ENCODE assay signal across 1 cellular context in the genomic region with DNA sequence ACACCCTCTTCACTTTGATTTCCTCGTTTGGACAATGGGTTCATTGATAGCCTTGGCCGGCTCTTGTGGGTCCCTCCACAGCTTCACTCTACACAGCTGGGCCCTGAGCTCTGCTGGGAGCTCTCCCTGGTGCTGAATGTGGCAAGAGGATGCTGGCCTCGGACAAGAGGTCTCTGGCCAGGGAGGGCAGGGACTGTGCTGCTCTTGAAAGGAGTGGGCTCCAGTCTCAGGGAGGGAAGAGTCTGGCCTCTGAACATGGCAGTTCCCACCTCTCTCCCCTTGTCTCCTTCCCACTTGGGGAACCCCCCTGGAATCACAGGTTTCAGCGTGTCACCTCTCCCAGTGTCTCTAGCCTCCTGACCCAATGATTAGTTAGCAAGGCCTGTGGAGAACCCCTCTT.
TF ChIP-seq lines count a peak whose summit lies in the region.

No MANE protein-coding gene starts in this region.

TF ChIP-seq in HepG2, 621 proteins besides CTCF, POLR2A, EP300 and RAD21 (continues in another document):
- TF ChIP-seq DPF2 (CRISPR knock-in tag; IDR thresholded peaks at IDR 0.05; ENCODE audit: borderline replicate concordance, low read depth) (no peak), RBM22 (optimal IDR thresholded peaks at IDR 0.05; ENCODE audit: low read length) (no peak), ZNF530 (CRISPR knock-in tag; IDR thresholded peaks at IDR 0.05; ENCODE audit: low read depth) (0 out of 2 replicates have a peak, but pooled peaks have one; percentile 37), NFKBIZ (CRISPR knock-in tag; IDR thresholded peaks at IDR 0.05) (peak; percentile 77; the same call in 1 of the 2 replicates), ZNF501 (CRISPR knock-in tag; IDR thresholded peaks at IDR 0.05) (no peak), ZBTB7B (CRISPR knock-in tag; IDR thresholded peaks at IDR 0.05) (peak; percentile 72), NCOA2 (CRISPR knock-in tag; IDR thresholded peaks at IDR 0.05) (peak; percentile 61), MEF2D (CRISPR knock-in tag; IDR thresholded peaks at IDR 0.05) (peak; percentile 44; the same call in 1 of the 2 replicates), SIN3A (IDR thresholded peaks at IDR 0.05; ENCODE audit: borderline replicate concordance, low read depth, low read length) (peak; percentile 94), SKI (IDR thresholded peaks at IDR 0.05; ENCODE audit: partially characterized antibody) (no peak), ZNF326 (CRISPR knock-in tag; IDR thresholded peaks at IDR 0.05; ENCODE audit: borderline replicate concordance) (no peak), FOXO1 (CRISPR knock-in tag; IDR thresholded peaks at IDR 0.05) (peak; percentile 65), KAT8 (CRISPR knock-in tag; IDR thresholded peaks at IDR 0.05) (peak; percentile 74), SRSF4 (IDR thresholded peaks at IDR 0.05; ENCODE audit: low read depth, low read length, poor library complexity, severe bottlenecking) (no peak), ZNF160 (CRISPR knock-in tag; IDR thresholded peaks at IDR 0.05) (0 out of 2 replicates have a peak, but pooled peaks have one; percentile 70), SOX13 (IDR thresholded peaks at IDR 0.05) (no peak), SOX13 (CRISPR knock-in tag; conservative IDR thresholded peaks at IDR 0.05 in 1 of 2, IDR thresholded peaks at IDR 0.05 in 1 of 2) (peak in 1 of 2 experiments; percentile 72; a peak in 2 of 4 replicates), KLF6 (CRISPR knock-in tag; IDR thresholded peaks at IDR 0.05) (peak; percentile 99), ZNF543 (CRISPR knock-in tag; IDR thresholded peaks at IDR 0.05) (peak; percentile 67; the same call in 1 of the 2 replicates), ZC3H4 (CRISPR knock-in tag; IDR thresholded peaks at IDR 0.05; ENCODE audit: borderline replicate concordance) (no peak; the same call in 1 of the 2 replicates), ZNF761 (CRISPR knock-in tag; conservative IDR thresholded peaks at IDR 0.05) (no peak), ZNF430 (CRISPR knock-in tag; IDR thresholded peaks at IDR 0.05) (0 out of 2 replicates have a peak, but pooled peaks have one; percentile 68), FOXA1 (IDR thresholded peaks at IDR 0.05) (no peak), FOXA1 (CRISPR knock-in tag; IDR thresholded peaks at IDR 0.05) (no peak), CBX1 (IDR thresholded peaks at IDR 0.05; ENCODE audit: low read depth) (no peak), ZNF737 (CRISPR knock-in tag; IDR thresholded peaks at IDR 0.05; ENCODE audit: borderline replicate concordance) (peak; percentile 51; the same call in 1 of the 2 replicates), FOXM1 (CRISPR knock-in tag; IDR thresholded peaks at IDR 0.05) (no peak), SOX5 (CRISPR knock-in tag; IDR thresholded peaks at IDR 0.05; ENCODE audit: borderline replicate concordance) (peak; percentile 64; the same call in 1 of the 2 replicates), ZFAT (CRISPR knock-in tag; conservative IDR thresholded peaks at IDR 0.05) (0 out of 2 replicates have a peak, but pooled peaks have one; percentile 51), ZBTB1 (CRISPR knock-in tag; IDR thresholded peaks at IDR 0.05; ENCODE audit: borderline replicate concordance) (peak; percentile 62; the same call in 1 of the 2 replicates), JARID2 (CRISPR knock-in tag; IDR thresholded peaks at IDR 0.05; ENCODE audit: insufficient replicate concordance) (peak; percentile 85)
- TF ChIP-seq, protein P1, sequence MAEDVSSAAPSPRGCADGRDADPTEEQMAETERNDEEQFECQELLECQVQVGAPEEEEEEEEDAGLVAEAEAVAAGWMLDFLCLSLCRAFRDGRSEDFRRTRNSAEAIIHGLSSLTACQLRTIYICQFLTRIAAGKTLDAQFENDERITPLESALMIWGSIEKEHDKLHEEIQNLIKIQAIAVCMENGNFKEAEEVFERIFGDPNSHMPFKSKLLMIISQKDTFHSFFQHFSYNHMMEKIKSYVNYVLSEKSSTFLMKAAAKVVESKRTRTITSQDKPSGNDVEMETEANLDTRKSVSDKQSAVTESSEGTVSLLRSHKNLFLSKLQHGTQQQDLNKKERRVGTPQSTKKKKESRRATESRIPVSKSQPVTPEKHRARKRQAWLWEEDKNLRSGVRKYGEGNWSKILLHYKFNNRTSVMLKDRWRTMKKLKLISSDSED (CRISPR knock-in tag; IDR thresholded peaks at IDR 0.05): no peak
- TF ChIP-seq, protein P2, sequence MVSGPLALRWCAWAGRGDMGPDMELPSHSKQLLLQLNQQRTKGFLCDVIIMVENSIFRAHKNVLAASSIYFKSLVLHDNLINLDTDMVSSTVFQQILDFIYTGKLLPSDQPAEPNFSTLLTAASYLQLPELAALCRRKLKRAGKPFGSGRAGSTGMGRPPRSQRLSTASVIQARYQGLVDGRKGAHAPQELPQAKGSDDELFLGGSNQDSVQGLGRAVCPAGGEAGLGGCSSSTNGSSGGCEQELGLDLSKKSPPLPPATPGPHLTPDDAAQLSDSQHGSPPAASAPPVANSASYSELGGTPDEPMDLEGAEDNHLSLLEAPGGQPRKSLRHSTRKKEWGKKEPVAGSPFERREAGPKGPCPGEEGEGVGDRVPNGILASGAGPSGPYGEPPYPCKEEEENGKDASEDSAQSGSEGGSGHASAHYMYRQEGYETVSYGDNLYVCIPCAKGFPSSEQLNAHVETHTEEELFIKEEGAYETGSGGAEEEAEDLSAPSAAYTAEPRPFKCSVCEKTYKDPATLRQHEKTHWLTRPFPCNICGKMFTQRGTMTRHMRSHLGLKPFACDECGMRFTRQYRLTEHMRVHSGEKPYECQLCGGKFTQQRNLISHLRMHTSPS (CRISPR knock-in tag; IDR thresholded peaks at IDR 0.05; ENCODE audit: low read depth): no peak
- TF ChIP-seq, protein P3, sequence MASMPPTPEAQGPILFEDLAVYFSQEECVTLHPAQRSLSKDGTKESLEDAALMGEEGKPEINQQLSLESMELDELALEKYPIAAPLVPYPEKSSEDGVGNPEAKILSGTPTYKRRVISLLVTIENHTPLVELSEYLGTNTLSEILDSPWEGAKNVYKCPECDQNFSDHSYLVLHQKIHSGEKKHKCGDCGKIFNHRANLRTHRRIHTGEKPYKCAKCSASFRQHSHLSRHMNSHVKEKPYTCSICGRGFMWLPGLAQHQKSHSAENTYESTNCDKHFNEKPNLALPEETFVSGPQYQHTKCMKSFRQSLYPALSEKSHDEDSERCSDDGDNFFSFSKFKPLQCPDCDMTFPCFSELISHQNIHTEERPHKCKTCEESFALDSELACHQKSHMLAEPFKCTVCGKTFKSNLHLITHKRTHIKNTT (CRISPR knock-in tag; IDR thresholded peaks at IDR 0.05): no peak
- TF ChIP-seq, protein P4, sequence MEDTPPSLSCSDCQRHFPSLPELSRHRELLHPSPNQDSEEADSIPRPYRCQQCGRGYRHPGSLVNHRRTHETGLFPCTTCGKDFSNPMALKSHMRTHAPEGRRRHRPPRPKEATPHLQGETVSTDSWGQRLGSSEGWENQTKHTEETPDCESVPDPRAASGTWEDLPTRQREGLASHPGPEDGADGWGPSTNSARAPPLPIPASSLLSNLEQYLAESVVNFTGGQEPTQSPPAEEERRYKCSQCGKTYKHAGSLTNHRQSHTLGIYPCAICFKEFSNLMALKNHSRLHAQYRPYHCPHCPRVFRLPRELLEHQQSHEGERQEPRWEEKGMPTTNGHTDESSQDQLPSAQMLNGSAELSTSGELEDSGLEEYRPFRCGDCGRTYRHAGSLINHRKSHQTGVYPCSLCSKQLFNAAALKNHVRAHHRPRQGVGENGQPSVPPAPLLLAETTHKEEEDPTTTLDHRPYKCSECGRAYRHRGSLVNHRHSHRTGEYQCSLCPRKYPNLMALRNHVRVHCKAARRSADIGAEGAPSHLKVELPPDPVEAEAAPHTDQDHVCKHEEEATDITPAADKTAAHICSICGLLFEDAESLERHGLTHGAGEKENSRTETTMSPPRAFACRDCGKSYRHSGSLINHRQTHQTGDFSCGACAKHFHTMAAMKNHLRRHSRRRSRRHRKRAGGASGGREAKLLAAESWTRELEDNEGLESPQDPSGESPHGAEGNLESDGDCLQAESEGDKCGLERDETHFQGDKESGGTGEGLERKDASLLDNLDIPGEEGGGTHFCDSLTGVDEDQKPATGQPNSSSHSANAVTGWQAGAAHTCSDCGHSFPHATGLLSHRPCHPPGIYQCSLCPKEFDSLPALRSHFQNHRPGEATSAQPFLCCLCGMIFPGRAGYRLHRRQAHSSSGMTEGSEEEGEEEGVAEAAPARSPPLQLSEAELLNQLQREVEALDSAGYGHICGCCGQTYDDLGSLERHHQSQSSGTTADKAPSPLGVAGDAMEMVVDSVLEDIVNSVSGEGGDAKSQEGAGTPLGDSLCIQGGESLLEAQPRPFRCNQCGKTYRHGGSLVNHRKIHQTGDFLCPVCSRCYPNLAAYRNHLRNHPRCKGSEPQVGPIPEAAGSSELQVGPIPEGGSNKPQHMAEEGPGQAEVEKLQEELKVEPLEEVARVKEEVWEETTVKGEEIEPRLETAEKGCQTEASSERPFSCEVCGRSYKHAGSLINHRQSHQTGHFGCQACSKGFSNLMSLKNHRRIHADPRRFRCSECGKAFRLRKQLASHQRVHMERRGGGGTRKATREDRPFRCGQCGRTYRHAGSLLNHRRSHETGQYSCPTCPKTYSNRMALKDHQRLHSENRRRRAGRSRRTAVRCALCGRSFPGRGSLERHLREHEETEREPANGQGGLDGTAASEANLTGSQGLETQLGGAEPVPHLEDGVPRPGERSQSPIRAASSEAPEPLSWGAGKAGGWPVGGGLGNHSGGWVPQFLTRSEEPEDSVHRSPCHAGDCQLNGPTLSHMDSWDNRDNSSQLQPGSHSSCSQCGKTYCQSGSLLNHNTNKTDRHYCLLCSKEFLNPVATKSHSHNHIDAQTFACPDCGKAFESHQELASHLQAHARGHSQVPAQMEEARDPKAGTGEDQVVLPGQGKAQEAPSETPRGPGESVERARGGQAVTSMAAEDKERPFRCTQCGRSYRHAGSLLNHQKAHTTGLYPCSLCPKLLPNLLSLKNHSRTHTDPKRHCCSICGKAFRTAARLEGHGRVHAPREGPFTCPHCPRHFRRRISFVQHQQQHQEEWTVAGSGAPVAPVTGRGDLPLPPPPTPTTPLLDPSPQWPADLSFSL (CRISPR knock-in tag; IDR thresholded peaks at IDR 0.05): peak; percentile 43; the same call in 1 of the 2 replicates
- TF ChIP-seq, protein P5, sequence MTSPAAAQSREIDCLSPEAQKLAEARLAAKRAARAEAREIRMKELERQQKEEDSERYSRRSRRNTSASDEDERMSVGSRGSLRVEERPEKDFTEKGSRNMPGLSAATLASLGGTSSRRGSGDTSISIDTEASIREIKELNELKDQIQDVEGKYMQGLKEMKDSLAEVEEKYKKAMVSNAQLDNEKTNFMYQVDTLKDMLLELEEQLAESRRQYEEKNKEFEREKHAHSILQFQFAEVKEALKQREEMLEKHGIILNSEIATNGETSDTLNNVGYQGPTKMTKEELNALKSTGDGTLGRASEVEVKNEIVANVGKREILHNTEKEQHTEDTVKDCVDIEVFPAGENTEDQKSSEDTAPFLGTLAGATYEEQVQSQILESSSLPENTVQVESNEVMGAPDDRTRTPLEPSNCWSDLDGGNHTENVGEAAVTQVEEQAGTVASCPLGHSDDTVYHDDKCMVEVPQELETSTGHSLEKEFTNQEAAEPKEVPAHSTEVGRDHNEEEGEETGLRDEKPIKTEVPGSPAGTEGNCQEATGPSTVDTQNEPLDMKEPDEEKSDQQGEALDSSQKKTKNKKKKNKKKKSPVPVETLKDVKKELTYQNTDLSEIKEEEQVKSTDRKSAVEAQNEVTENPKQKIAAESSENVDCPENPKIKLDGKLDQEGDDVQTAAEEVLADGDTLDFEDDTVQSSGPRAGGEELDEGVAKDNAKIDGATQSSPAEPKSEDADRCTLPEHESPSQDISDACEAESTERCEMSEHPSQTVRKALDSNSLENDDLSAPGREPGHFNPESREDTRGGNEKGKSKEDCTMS (CRISPR knock-in tag; conservative IDR thresholded peaks at IDR 0.05): peak; percentile 94
- TF ChIP-seq, protein P6, sequence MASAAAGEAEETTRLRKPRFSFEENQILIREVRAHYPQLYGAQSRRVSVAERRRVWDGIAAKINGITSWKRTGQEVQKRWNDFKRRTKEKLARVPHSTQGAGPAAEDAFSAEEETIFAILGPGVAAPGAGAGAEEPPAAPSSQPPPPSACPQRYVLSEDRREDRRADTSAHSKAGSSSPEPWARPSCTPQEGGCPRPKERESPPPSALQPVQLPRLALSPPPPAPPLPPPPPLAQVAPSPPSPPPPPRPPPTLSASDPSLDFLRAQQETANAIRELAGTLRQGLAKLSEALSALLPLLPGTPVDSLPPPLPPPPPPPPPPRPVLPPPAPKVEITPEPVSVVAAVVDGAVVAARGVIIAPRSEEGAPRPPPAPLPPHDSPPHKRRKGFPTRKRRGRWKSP (CRISPR knock-in tag; IDR thresholded peaks at IDR 0.05): peak; percentile 81
- TF ChIP-seq, protein P7, sequence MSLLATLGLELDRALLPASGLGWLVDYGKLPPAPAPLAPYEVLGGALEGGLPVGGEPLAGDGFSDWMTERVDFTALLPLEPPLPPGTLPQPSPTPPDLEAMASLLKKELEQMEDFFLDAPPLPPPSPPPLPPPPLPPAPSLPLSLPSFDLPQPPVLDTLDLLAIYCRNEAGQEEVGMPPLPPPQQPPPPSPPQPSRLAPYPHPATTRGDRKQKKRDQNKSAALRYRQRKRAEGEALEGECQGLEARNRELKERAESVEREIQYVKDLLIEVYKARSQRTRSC (CRISPR knock-in tag; IDR thresholded peaks at IDR 0.05; ENCODE audit: low read depth): peak; percentile 68; the same call in 1 of the 2 replicates
- TF ChIP-seq, protein P8, sequence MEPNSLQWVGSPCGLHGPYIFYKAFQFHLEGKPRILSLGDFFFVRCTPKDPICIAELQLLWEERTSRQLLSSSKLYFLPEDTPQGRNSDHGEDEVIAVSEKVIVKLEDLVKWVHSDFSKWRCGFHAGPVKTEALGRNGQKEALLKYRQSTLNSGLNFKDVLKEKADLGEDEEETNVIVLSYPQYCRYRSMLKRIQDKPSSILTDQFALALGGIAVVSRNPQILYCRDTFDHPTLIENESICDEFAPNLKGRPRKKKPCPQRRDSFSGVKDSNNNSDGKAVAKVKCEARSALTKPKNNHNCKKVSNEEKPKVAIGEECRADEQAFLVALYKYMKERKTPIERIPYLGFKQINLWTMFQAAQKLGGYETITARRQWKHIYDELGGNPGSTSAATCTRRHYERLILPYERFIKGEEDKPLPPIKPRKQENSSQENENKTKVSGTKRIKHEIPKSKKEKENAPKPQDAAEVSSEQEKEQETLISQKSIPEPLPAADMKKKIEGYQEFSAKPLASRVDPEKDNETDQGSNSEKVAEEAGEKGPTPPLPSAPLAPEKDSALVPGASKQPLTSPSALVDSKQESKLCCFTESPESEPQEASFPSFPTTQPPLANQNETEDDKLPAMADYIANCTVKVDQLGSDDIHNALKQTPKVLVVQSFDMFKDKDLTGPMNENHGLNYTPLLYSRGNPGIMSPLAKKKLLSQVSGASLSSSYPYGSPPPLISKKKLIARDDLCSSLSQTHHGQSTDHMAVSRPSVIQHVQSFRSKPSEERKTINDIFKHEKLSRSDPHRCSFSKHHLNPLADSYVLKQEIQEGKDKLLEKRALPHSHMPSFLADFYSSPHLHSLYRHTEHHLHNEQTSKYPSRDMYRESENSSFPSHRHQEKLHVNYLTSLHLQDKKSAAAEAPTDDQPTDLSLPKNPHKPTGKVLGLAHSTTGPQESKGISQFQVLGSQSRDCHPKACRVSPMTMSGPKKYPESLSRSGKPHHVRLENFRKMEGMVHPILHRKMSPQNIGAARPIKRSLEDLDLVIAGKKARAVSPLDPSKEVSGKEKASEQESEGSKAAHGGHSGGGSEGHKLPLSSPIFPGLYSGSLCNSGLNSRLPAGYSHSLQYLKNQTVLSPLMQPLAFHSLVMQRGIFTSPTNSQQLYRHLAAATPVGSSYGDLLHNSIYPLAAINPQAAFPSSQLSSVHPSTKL (CRISPR knock-in tag; IDR thresholded peaks at IDR 0.05): peak; percentile 74
- TF ChIP-seq, protein P9, sequence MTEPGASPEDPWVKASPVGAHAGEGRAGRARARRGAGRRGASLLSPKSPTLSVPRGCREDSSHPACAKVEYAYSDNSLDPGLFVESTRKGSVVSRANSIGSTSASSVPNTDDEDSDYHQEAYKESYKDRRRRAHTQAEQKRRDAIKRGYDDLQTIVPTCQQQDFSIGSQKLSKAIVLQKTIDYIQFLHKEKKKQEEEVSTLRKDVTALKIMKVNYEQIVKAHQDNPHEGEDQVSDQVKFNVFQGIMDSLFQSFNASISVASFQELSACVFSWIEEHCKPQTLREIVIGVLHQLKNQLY (CRISPR knock-in tag; IDR thresholded peaks at IDR 0.05): peak; percentile 42; the same call in 1 of the 2 replicates
